In genomic region chr7:134954197-134955082, GRCh38 we compare ENCODE assay signal across 8 cellular contexts. TPM values are rescaled to one million over a fixed set of nuclear protein-coding genes. Genes with fewer than 3 reads are reported as not detected.
DNase-seq lines count a peak whose midpoint lies in the region; ATAC-seq, FAIRE-seq and TF ChIP-seq lines count a peak whose summit lies in the region.

No MANE protein-coding gene starts in this region.

- H3K9ac ChIP-seq in SK-N-SH = no peak overlapping the region

- H3K36me3 ChIP-seq in SK-N-SH (replicated peaks in 1 of 2; ENCODE audit: control insufficient read depth in 1 of 2, insufficient read depth in 2 of 2, low read length in 1 of 2) (peaks cover 73 to 97% of the 10 kb centered on the region in 2 experiments), small intestine (ENCODE audit: control insufficient read depth in 2 of 2, insufficient read depth in 2 of 2, low read length in 2 of 2) (no peaks in the 10 kb centered on the region)

- H3K4me1 ChIP-seq in SK-N-SH (ENCODE audit: control insufficient read depth in 1 of 2, insufficient read depth in 2 of 2, low read depth in 1 of 2, low read length in 1 of 2) (no peaks in the 10 kb centered on the region), small intestine (ENCODE audit: control insufficient read depth in 2 of 2, insufficient read depth in 1 of 2, low read depth in 1 of 2, low read length in 1 of 2) (no peaks in the 10 kb centered on the region)

- H2AFZ ChIP-seq in SK-N-SH (ENCODE audit: low read depth) = no peak overlapping the region

- peak; percentile 90 for FAIRE-seq in frontal cortex (lab: Jason Lieb, UNC)
- FAIRE-seq in small intestine (lab: Jason Lieb, UNC) = peak; percentile 51

- no peaks in the 10 kb centered on the region for H3K9me2 ChIP-seq in SK-N-SH

- POLR2A ChIA-PET in SK-N-SH (lab: Yijun Ruan, JAX) = no interaction called here

- no peaks in the 10 kb centered on the region for H4K20me1 ChIP-seq in SK-N-SH (ENCODE audit: insufficient read depth)

- H3K9me3 ChIP-seq in SK-N-SH (no peaks in the 10 kb centered on the region), small intestine (ENCODE audit: control insufficient read depth, low read depth) (no peaks in the 10 kb centered on the region)

- peaks cover 10% of the 10 kb centered on the region; the same call in 1 of the 2 replicates for H3K79me2 ChIP-seq in SK-N-SH (ENCODE audit: insufficient read depth)

- no peak for TF ChIP-seq EP300 in SK-N-SH (IDR thresholded peaks at IDR 0.05; ENCODE audit: borderline replicate concordance in 1 of 2, low read depth in 1 of 2, low read length in 1 of 2)

- peaks cover 39% of the 10 kb centered on the region for H3F3A ChIP-seq in SK-N-SH (replicated peaks; ENCODE audit: insufficient read depth)

- peak; percentile 86 for TF ChIP-seq RAD21 in SK-N-SH (IDR thresholded peaks at IDR 0.05; ENCODE audit: low read length)

- H3K4me3 ChIP-seq in SK-N-SH (ENCODE audit: low read depth in 2 of 2, low read length in 1 of 2) (no peak overlapping the region), small intestine (ENCODE audit: low read depth in 1 of 2, low read length in 2 of 2) (no peak overlapping the region)

- ATAC-seq in GM21576 (IDR thresholded peaks at IDR 0.05; ENCODE audit: unreplicated experiment) (no peak), HG03378 (IDR thresholded peaks at IDR 0.05; ENCODE audit: unreplicated experiment) (no peak)

- DNase-seq in DMS 273 treated with DMSO at 0.1 percent for 48 hours (lab: John Stamatoyannopoulos, UW) = peak; percentile 7
- peak; percentile 13 for DNase-seq in HuH-7 (ENCODE audit: low spot score)
- peak; percentile 44 for DNase-seq in SK-N-SH
- DNase-seq in frontal cortex (ENCODE audit: low spot score in 2 of 2) = peak; percentile 26 to 31
- peak; percentile 34 for DNase-seq in small intestine
- no peak for DNase-seq in stimulated activated naive CD4-positive, alpha-beta T cell treated with Interleukin-2 at 50 U/mL for 16 hours (lab: John Stamatoyannopoulos, UW)

- peak; percentile 79 for TF ChIP-seq CTCF in SK-N-SH (IDR thresholded peaks at IDR 0.05)

- H3K27me3 ChIP-seq in SK-N-SH (ENCODE audit: insufficient read depth) (no peaks in the 10 kb centered on the region), small intestine (ENCODE audit: control insufficient read depth in 2 of 2, insufficient read depth in 2 of 2, low read length in 2 of 2) (no peaks in the 10 kb centered on the region)

- H3K27ac ChIP-seq in SK-N-SH (ENCODE audit: low read depth in 2 of 2, low read length in 1 of 2) (no peak overlapping the region), small intestine (ENCODE audit: low read depth in 1 of 2, low read length in 1 of 2) (no peak overlapping the region)

- 76% methylated on average over 9 of the region's 9 CpGs for WGBS in SK-N-SH (ENCODE audit: low lambda C conversion rate)
- WGBS in small intestine, 3 donors = 37 to 48% (median 46%) methylated on average over 9 of the region's 9 CpGs

- CTCF ChIA-PET in SK-N-SH (lab: Yijun Ruan, JAX) = interaction anchor here (0.7 to 3.5 kb wide), 39 partner anchors 9 to 522 kb away, joined by 3 to 42 read pairs (median 4); partner anchors contain the start of gene AGBL3

- no peak overlapping the region for H3K4me2 ChIP-seq in SK-N-SH

TF ChIP-seq in SK-N-SH, 30 proteins besides CTCF, POLR2A, EP300 and RAD21:
- TF ChIP-seq SMC3 (IDR thresholded peaks at IDR 0.05; ENCODE audit: low read depth, low read length) = peak; percentile 66
- no peak for TF ChIP-seq CHD2 (IDR thresholded peaks at IDR 0.05; ENCODE audit: low read length, partially characterized antibody)
- TF ChIP-seq, protein P1, sequence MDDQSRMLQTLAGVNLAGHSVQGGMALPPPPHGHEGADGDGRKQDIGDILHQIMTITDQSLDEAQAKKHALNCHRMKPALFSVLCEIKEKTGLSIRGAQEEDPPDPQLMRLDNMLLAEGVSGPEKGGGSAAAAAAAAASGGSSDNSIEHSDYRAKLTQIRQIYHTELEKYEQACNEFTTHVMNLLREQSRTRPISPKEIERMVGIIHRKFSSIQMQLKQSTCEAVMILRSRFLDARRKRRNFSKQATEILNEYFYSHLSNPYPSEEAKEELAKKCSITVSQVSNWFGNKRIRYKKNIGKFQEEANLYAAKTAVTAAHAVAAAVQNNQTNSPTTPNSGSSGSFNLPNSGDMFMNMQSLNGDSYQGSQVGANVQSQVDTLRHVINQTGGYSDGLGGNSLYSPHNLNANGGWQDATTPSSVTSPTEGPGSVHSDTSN (IDR thresholded peaks at IDR 0.05) = no peak
- no peak for TF ChIP-seq MEF2A (IDR thresholded peaks at IDR 0.05; ENCODE audit: borderline replicate concordance, low read depth)

RNA-seq across cellular contexts. Expression of gene AGBL3, which starts 31.9 kb away (rescaled TPM):
- 0.35 and 0.91 TPM in 2 replicates for polyA plus RNA-seq in SK-N-SH (2012; rRNA removed)
- polyA plus RNA-seq in SK-N-SH (2012; cell fraction: cytosol; rRNA removed) = 0.36 and 0.67 TPM in 2 replicates
- polyA plus RNA-seq in SK-N-SH (2012; cell fraction: nucleus; rRNA removed) = 0.62 and 1.2 TPM in 2 replicates
- total RNA-seq in frontal cortex = 8.2 TPM
- under 1 TPM; 0.27 to 0.89 (median 0.87) TPM for polyA plus RNA-seq in small intestine
